ENCODE assay signal across 1 cellular context in genomic region chr9:136944519-136945332, GRCh38.
TF ChIP-seq lines count a peak whose summit lies in the region.

C8G (plus strand) TSS chr9:136945243; CDS start chr9:136945321, 78 bp downstream.
FBXW5 (minus strand) TSS chr9:136944738; CDS start chr9:136944083, 655 bp downstream.

TF ChIP-seq in K562, 482 proteins besides CTCF, POLR2A, EP300 and RAD21 (continued from another document and continues in another):
- TF ChIP-seq TRIM25 (IDR thresholded peaks at IDR 0.05; ENCODE audit: borderline replicate concordance), result 0 out of 2 replicates have a peak, but pooled peaks have one; percentile 45
- peak; percentile 46 for TF ChIP-seq THAP12 (CRISPR knock-in tag; IDR thresholded peaks at IDR 0.05)
- TF ChIP-seq ZNF12 (CRISPR knock-in tag; IDR thresholded peaks at IDR 0.05), result no peak
- TF ChIP-seq MTA1 (IDR thresholded peaks at IDR 0.05; ENCODE audit: borderline replicate concordance), result peak; percentile 50; the same call in 1 of the 2 replicates
- TF ChIP-seq, protein P1, sequence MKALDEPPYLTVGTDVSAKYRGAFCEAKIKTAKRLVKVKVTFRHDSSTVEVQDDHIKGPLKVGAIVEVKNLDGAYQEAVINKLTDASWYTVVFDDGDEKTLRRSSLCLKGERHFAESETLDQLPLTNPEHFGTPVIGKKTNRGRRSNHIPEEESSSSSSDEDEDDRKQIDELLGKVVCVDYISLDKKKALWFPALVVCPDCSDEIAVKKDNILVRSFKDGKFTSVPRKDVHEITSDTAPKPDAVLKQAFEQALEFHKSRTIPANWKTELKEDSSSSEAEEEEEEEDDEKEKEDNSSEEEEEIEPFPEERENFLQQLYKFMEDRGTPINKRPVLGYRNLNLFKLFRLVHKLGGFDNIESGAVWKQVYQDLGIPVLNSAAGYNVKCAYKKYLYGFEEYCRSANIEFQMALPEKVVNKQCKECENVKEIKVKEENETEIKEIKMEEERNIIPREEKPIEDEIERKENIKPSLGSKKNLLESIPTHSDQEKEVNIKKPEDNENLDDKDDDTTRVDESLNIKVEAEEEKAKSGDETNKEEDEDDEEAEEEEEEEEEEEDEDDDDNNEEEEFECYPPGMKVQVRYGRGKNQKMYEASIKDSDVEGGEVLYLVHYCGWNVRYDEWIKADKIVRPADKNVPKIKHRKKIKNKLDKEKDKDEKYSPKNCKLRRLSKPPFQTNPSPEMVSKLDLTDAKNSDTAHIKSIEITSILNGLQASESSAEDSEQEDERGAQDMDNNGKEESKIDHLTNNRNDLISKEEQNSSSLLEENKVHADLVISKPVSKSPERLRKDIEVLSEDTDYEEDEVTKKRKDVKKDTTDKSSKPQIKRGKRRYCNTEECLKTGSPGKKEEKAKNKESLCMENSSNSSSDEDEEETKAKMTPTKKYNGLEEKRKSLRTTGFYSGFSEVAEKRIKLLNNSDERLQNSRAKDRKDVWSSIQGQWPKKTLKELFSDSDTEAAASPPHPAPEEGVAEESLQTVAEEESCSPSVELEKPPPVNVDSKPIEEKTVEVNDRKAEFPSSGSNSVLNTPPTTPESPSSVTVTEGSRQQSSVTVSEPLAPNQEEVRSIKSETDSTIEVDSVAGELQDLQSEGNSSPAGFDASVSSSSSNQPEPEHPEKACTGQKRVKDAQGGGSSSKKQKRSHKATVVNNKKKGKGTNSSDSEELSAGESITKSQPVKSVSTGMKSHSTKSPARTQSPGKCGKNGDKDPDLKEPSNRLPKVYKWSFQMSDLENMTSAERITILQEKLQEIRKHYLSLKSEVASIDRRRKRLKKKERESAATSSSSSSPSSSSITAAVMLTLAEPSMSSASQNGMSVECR (CRISPR knock-in tag; IDR thresholded peaks at IDR 0.05), result peak; percentile 62; the same call in 1 of the 2 replicates
- TF ChIP-seq ZFPM2 (CRISPR knock-in tag; IDR thresholded peaks at IDR 0.05), result no peak
- TF ChIP-seq SMARCE1 (IDR thresholded peaks at IDR 0.05), result peak; percentile 82
- peak; percentile 50; the same call in 1 of the 2 replicates for TF ChIP-seq NKRF (IDR thresholded peaks at IDR 0.05; ENCODE audit: borderline replicate concordance)
- no peak for TF ChIP-seq ZNF384 (IDR thresholded peaks at IDR 0.05; ENCODE audit: low read depth, low read length)
- TF ChIP-seq, protein P2, sequence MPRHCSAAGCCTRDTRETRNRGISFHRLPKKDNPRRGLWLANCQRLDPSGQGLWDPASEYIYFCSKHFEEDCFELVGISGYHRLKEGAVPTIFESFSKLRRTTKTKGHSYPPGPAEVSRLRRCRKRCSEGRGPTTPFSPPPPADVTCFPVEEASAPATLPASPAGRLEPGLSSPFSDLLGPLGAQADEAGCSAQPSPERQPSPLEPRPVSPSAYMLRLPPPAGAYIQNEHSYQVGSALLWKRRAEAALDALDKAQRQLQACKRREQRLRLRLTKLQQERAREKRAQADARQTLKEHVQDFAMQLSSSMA (CRISPR knock-in tag; IDR thresholded peaks at IDR 0.05), result no peak
- peak; percentile 77 for TF ChIP-seq EP400 (IDR thresholded peaks at IDR 0.05)
- TF ChIP-seq RB1 (IDR thresholded peaks at IDR 0.05; ENCODE audit: low read depth), result peak; percentile 95
- TF ChIP-seq FUS (optimal IDR thresholded peaks at IDR 0.05; ENCODE audit: low read depth, low read length), result peak; percentile 88
- TF ChIP-seq NFRKB (IDR thresholded peaks at IDR 0.05; ENCODE audit: low read depth), result peak; percentile 61
- peak; percentile 14 for TF ChIP-seq DACH1 (IDR thresholded peaks at IDR 0.05; ENCODE audit: partially characterized antibody)
- TF ChIP-seq MIER1 (IDR thresholded peaks at IDR 0.05; ENCODE audit: low read depth), result 0 out of 2 replicates have a peak, but pooled peaks have one; percentile 17
- TF ChIP-seq KLF13 (tag; IDR thresholded peaks at IDR 0.05; ENCODE audit: borderline replicate concordance, low read depth), result peak; percentile 87
- peak; percentile 89 for TF ChIP-seq L3MBTL2 (IDR thresholded peaks at IDR 0.05)
- TF ChIP-seq ZNF354B (CRISPR knock-in tag; IDR thresholded peaks at IDR 0.05), result peak; percentile 20; the same call in 1 of the 2 replicates
- no peak for TF ChIP-seq ZFP30 (CRISPR knock-in tag; IDR thresholded peaks at IDR 0.05; ENCODE audit: borderline replicate concordance)
- peak in 2 of 3 experiments; percentile 77 to 85 for TF ChIP-seq YY1 (IDR thresholded peaks at IDR 0.05; ENCODE audit: borderline replicate concordance in 1 of 3, control insufficient read depth in 1 of 3, extremely low read depth in 1 of 3, insufficient read depth in 3 of 3, insufficient read length in 1 of 3, insufficient replicate concordance in 2 of 3, low read depth in 1 of 3, low read length in 2 of 3)
- TF ChIP-seq SMAD4 (CRISPR knock-in tag; conservative IDR thresholded peaks at IDR 0.05), result peak; percentile 53
- 0 out of 2 replicates have a peak, but pooled peaks have one; percentile 17 for TF ChIP-seq SREBF1 (IDR thresholded peaks at IDR 0.05; ENCODE audit: borderline replicate concordance, low read depth, low read length)
- TF ChIP-seq HMGN3 (IDR thresholded peaks at IDR 0.05; ENCODE audit: borderline replicate concordance, extremely low read depth, insufficient read length, low read depth, low read length), result peak; percentile 69
- TF ChIP-seq, protein P3, sequence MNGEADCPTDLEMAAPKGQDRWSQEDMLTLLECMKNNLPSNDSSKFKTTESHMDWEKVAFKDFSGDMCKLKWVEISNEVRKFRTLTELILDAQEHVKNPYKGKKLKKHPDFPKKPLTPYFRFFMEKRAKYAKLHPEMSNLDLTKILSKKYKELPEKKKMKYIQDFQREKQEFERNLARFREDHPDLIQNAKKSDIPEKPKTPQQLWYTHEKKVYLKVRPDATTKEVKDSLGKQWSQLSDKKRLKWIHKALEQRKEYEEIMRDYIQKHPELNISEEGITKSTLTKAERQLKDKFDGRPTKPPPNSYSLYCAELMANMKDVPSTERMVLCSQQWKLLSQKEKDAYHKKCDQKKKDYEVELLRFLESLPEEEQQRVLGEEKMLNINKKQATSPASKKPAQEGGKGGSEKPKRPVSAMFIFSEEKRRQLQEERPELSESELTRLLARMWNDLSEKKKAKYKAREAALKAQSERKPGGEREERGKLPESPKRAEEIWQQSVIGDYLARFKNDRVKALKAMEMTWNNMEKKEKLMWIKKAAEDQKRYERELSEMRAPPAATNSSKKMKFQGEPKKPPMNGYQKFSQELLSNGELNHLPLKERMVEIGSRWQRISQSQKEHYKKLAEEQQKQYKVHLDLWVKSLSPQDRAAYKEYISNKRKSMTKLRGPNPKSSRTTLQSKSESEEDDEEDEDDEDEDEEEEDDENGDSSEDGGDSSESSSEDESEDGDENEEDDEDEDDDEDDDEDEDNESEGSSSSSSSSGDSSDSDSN (IDR thresholded peaks at IDR 0.05; ENCODE audit: borderline replicate concordance in 1 of 2, low read depth in 2 of 2, low read length in 2 of 2), result peak in 1 of 2 experiments; percentile 27; a peak in 2 of 4 replicates
- peak; percentile 60 for TF ChIP-seq RAD51 (IDR thresholded peaks at IDR 0.05; ENCODE audit: borderline replicate concordance, low read depth)
- TF ChIP-seq FOXP4 (CRISPR knock-in tag; IDR thresholded peaks at IDR 0.05; ENCODE audit: borderline replicate concordance), result peak; percentile 53; the same call in 1 of the 2 replicates
- TF ChIP-seq RNF219 (CRISPR knock-in tag; IDR thresholded peaks at IDR 0.05), result no peak
- peak; percentile 83 for TF ChIP-seq ATF7 (IDR thresholded peaks at IDR 0.05)
- TF ChIP-seq NCOA2 (IDR thresholded peaks at IDR 0.05; ENCODE audit: partially characterized antibody in 2 of 2), result no peak
- TF ChIP-seq, protein P4, sequence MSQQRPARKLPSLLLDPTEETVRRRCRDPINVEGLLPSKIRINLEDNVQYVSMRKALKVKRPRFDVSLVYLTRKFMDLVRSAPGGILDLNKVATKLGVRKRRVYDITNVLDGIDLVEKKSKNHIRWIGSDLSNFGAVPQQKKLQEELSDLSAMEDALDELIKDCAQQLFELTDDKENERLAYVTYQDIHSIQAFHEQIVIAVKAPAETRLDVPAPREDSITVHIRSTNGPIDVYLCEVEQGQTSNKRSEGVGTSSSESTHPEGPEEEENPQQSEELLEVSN (IDR thresholded peaks at IDR 0.05; ENCODE audit: borderline replicate concordance in 1 of 2, extremely low read depth in 1 of 2, insufficient read depth in 1 of 2, insufficient read length in 1 of 2, low read depth in 1 of 2, low read length in 1 of 2, poor library complexity in 1 of 2, severe bottlenecking in 1 of 2), result peak; percentile 8 to 58
